Comparison of ENCODE assay signal across 8 cellular contexts in genomic region chr2:236177967-236178909, GRCh38. TPM values are rescaled to one million over a fixed set of nuclear protein-coding genes. Genes with fewer than 3 reads are reported as not detected.
A peak's percentile ranks its signal among the peaks of the same experiment; 100 is the strongest.
DNase-seq lines count a peak whose midpoint lies in the region; ATAC-seq, FAIRE-seq and TF ChIP-seq lines count a peak whose summit lies in the region.

No MANE protein-coding gene starts in this region.

- TF ChIP-seq CTCF in Caco-2 (IDR thresholded peaks at IDR 0.05; ENCODE audit: insufficient read depth in 1 of 2, low read depth in 1 of 2, low read length in 1 of 2, severe bottlenecking in 1 of 2, unreplicated experiment in 1 of 2) (peak; percentile 75 to 83), H1 (IDR thresholded peaks at IDR 0.05; ENCODE audit: control extremely low read depth in 1 of 3, insufficient read depth in 1 of 3, low read depth in 1 of 3, low read length in 3 of 3) (peak; percentile 80 to 95 (median 93))

- H3K23me2 ChIP-seq in H1 (ENCODE audit: low read depth, low read length), result peaks cover 8% of the 10 kb centered on the region; the same call in 1 of the 2 replicates

- H2AK5ac ChIP-seq in H1 (ENCODE audit: low read depth, low read length), result no peak overlapping the region

- DNase-seq in Caco-2 (peak; percentile 81 to 87), HK-2 (ENCODE audit: unreplicated experiment) (peak; percentile 90), SKM-1 (lab: John Stamatoyannopoulos, UW; ENCODE audit: unreplicated experiment) (peak; percentile 27), H1 (ENCODE audit: low read depth in 1 of 2, low spot score in 2 of 2) (peak in 1 of 2 experiments; percentile 94), medulla oblongata (ENCODE audit: extremely low spot score) (peak; percentile 64), superior temporal gyrus (ENCODE audit: extremely low spot score) (peak; percentile 26), NCI-H146 (lab: John Stamatoyannopoulos, UW) (no peak)

- 0 out of 2 replicates have a peak, but pooled peaks cover 3% of the 10 kb centered on the region for H3K4me1 ChIP-seq in Caco-2
- H3K4me1 ChIP-seq in H1 (replicated peaks in 1 of 4; ENCODE audit: control insufficient read depth in 3 of 4, insufficient read depth in 4 of 4, low read length in 3 of 4), result peaks cover 11 to 28% (median 16%) of the 10 kb centered on the region in 4 experiments

- H3K27ac Mint-ChIP-seq in Caco-2 (ENCODE audit: unreplicated experiment), result peak overlapping the region; percentile 72

- peaks cover 6 to 14% of the 10 kb centered on the region in 2 experiments for H4K20me1 ChIP-seq in H1 (replicated peaks in 1 of 2; ENCODE audit: control insufficient read depth in 1 of 2, insufficient read depth in 2 of 2, low read length in 2 of 2)

- no peak overlapping the region for H4K8ac ChIP-seq in H1 (ENCODE audit: extremely low read depth, insufficient read depth, low read length)

- H3K4ac ChIP-seq in H1 (replicated peaks; ENCODE audit: insufficient read length, low read depth, low read length), result no peak overlapping the region

- no peak overlapping the region for H3K27ac ChIP-seq in H1 (ENCODE audit: low read depth, low read length)

- 7% methylated on average over 49 of the region's 69 CpGs; no CpG with 5 or more reads in 1 of the 2 experiments for WGBS in H1 (ENCODE audit: extremely low coverage in 1 of 2, insufficient coverage in 1 of 2, insufficient read length in 1 of 2, insufficient replicate concordance in 2 of 2, low coverage in 1 of 2, low lambda C conversion rate in 2 of 2, missing lambda C conversion rate in 1 of 2), 2 experiments

- H2BK12ac ChIP-seq in H1 (ENCODE audit: low read depth, low read length), result no peak overlapping the region

- no peaks in the 10 kb centered on the region for H3K79me2 ChIP-seq in H1 (ENCODE audit: control insufficient read depth in 1 of 2, insufficient read depth in 2 of 2, low read length in 2 of 2)

- TF ChIP-seq EP300 in H1 (IDR thresholded peaks at IDR 0.05; ENCODE audit: borderline replicate concordance in 1 of 2, low read depth in 2 of 2, low read length in 2 of 2), result no peak

- H3K4me2 ChIP-seq in H1 (ENCODE audit: insufficient read depth in 1 of 2, low read depth in 2 of 2, low read length in 2 of 2), result peak overlapping the region; percentile 64 to 81

- H3K9me3 Mint-ChIP-seq in Caco-2 (ENCODE audit: unreplicated experiment), result no peaks in the 10 kb centered on the region

- no peaks in the 10 kb centered on the region for H3K79me1 ChIP-seq in H1 (ENCODE audit: low read depth, low read length)

- H3K27me3 ChIP-seq in Caco-2 (replicated peaks; ENCODE audit: control insufficient read depth, insufficient read depth, low read length) (no peaks in the 10 kb centered on the region), H1 (replicated peaks in 1 of 4; ENCODE audit: control insufficient read depth in 3 of 4, extremely low read depth in 1 of 4, insufficient read depth in 3 of 4, low read length in 3 of 4) (peaks cover 40 to 66% (median 58%) of the 10 kb centered on the region in 4 experiments)

- H3K36me3 ChIP-seq in Caco-2 (ENCODE audit: control insufficient read depth, insufficient read depth, low read length) (no peaks in the 10 kb centered on the region), H1 (ENCODE audit: control insufficient read depth in 2 of 4, insufficient read depth in 4 of 4, low read length in 3 of 4) (no peaks in the 10 kb centered on the region)

- H2AFZ ChIP-seq in H1 (ENCODE audit: low read length), result no peak overlapping the region

- CTCF ChIA-PET in Caco-2 (lab: Charles Lee), result interaction anchor here (0.7 to 1.1 kb wide), 3 partner anchors 18 to 399 kb away, joined by 3 to 4 read pairs (median 4); no protein-coding TSS in a partner anchor
- CTCF ChIA-PET in H1 (lab: Charles Lee; ENCODE audit: partially characterized antibody), result interaction anchor here (0.6 to 9.4 kb wide), 70 partner anchors 9 to 1047 kb away, joined by 3 to 87 read pairs (median 5); partner anchors contain the start of gene GBX2

- H2BK120ac ChIP-seq in H1 (replicated peaks; ENCODE audit: low read depth, low read length), result no peak overlapping the region

- no peak for FAIRE-seq in H1 (lab: Jason Lieb, UNC)

- no peak overlapping the region for H3K9ac ChIP-seq in H1 (replicated peaks in 1 of 4; ENCODE audit: extremely low read depth in 1 of 4, low read depth in 3 of 4, low read length in 3 of 4)

- no peak overlapping the region for H2BK15ac ChIP-seq in H1 (ENCODE audit: low read length)

- no peak overlapping the region for H3K23ac ChIP-seq in H1 (ENCODE audit: insufficient read length)

- intact Hi-C loops in Caco-2 (cut with micrococcal nuclease; ENCODE audit: unreplicated experiment), result loop anchor here (1.0 kb wide), 1 partner anchor 412 kb away; no protein-coding TSS in a partner anchor

- BruUV-seq in Caco-2 (replicated peaks; lab: Mats Ljungman, UMichigan), result no TSS peak

- no peak overlapping the region for H2BK20ac ChIP-seq in H1 (ENCODE audit: low read length)

- no peak overlapping the region; the same call in 1 of the 2 replicates for H2BK5ac ChIP-seq in H1 (ENCODE audit: low read depth, low read length)

- peaks cover 7% of the 10 kb centered on the region for H3K36me3 Mint-ChIP-seq in Caco-2 (ENCODE audit: insufficient read depth, unreplicated experiment)

- H3K27me3 Mint-ChIP-seq in Caco-2 (ENCODE audit: insufficient read depth, unreplicated experiment), result no peaks in the 10 kb centered on the region

- no peak for ATAC-seq in GM21423 (IDR thresholded peaks at IDR 0.05; ENCODE audit: unreplicated experiment)

- H3K9me3 ChIP-seq in Caco-2 (no peaks in the 10 kb centered on the region), H1 (ENCODE audit: insufficient read depth in 2 of 2, low read depth in 1 of 2, low read length in 1 of 2) (no peaks in the 10 kb centered on the region)

- POLR2A ChIA-PET in Caco-2 (lab: Charles Lee) (no interaction called here), H1 (lab: Charles Lee; ENCODE audit: partially characterized antibody) (interaction anchor here (0.6 to 1.8 kb wide), 5 partner anchors 9 to 535 kb away, joined by 3 to 7 read pairs (median 5); partner anchors contain the start of gene GBX2)

- no peak overlapping the region for H3K14ac ChIP-seq in H1 (ENCODE audit: insufficient read length)

- peak overlapping the region; percentile 74 for H3K4me3 Mint-ChIP-seq in Caco-2 (ENCODE audit: unreplicated experiment)

- no peak overlapping the region for H4K91ac ChIP-seq in H1 (replicated peaks; ENCODE audit: insufficient read length, low read length)

- no peak overlapping the region for H3K56ac ChIP-seq in H1 (replicated peaks; ENCODE audit: insufficient read length, low read depth, low read length)

- peak; percentile 60 to 69 for TF ChIP-seq RAD21 in H1 (IDR thresholded peaks at IDR 0.05 in 1 of 2, conservative IDR thresholded peaks at IDR 0.05 in 1 of 2; ENCODE audit: low read depth in 2 of 2, low read length in 2 of 2)

- no peaks in the 10 kb centered on the region for H3K4me1 Mint-ChIP-seq in Caco-2 (ENCODE audit: low read depth, unreplicated experiment)

- TF ChIP-seq POLR2A in H1 (IDR thresholded peaks at IDR 0.05; ENCODE audit: control extremely low read depth in 1 of 2, low read depth in 2 of 2, low read length in 2 of 2), result no peak

- H3K18ac ChIP-seq in H1 (ENCODE audit: extremely low read depth, low read length), result peak overlapping the region; percentile 48; the same call in 1 of the 2 replicates

- no peak overlapping the region for H4K5ac ChIP-seq in H1 (ENCODE audit: insufficient read length, low read depth, low read length)

- H3K4me3 ChIP-seq in Caco-2 (ENCODE audit: low read depth, low read length) (peak overlapping the region; percentile 52), H1 (ENCODE audit: extremely low read depth in 1 of 4, insufficient read depth in 2 of 4, low read depth in 3 of 4, low read length in 4 of 4) (peak overlapping the region; percentile 34 to 59 (median 38))

TF ChIP-seq in H1, 55 proteins besides CTCF, POLR2A, EP300 and RAD21:
- TF ChIP-seq GTF2F1 (IDR thresholded peaks at IDR 0.05; ENCODE audit: borderline replicate concordance, low read depth, low read length) (no peak), RBBP5 (IDR thresholded peaks at IDR 0.05; ENCODE audit: borderline replicate concordance, low read depth, low read length) (peak; percentile 48; the same call in 1 of the 2 replicates), KDM4A (IDR thresholded peaks at IDR 0.05; ENCODE audit: low read depth, low read length, severe bottlenecking) (peak; percentile 42), KDM1A (IDR thresholded peaks at IDR 0.05; ENCODE audit: borderline replicate concordance, low read length) (no peak), ASH2L (IDR thresholded peaks at IDR 0.05; ENCODE audit: low read length) (peak; percentile 42), BACH1 (IDR thresholded peaks at IDR 0.05; ENCODE audit: low read length) (peak; percentile 67), CTBP2 (IDR thresholded peaks at IDR 0.05; ENCODE audit: borderline replicate concordance, insufficient read depth, insufficient read length, low read length) (peak; percentile 82), HDAC2 (IDR thresholded peaks at IDR 0.05; ENCODE audit: borderline replicate concordance in 1 of 2, low read depth in 2 of 2, low read length in 2 of 2) (peak in 1 of 2 experiments; percentile 92; a peak in 1 of 4 replicates)

RNA-seq across cellular contexts. Expression of gene GBX2, which starts 10.1 kb away (rescaled TPM):
- total RNA-seq in Caco-2 (2022), result 2.1 and 2.4 TPM in 2 replicates
- 0.89 and 1.2 TPM in 2 replicates for total RNA-seq in H1 (2021; fragmentation: NEBNext Ultra II Directional; extraction: Animal tissue kit (Norgen Biotek cat#: 25700))
- 0.38 and 0.64 TPM in 2 replicates for polyA plus RNA-seq in H1 (2011; rRNA removed)
- 0.54 TPM for polyA plus RNA-seq in H1 (2011; cell fraction: cytosol; rRNA removed)
- polyA plus RNA-seq in H1 (2011; cell fraction: nucleus; rRNA removed), result 0.74 TPM
- 0.53 to 0.94 TPM (median 0.74 TPM) in 4 replicates for polyA plus RNA-seq in H1 (2012, experiment 1 of 2)
- 0.68 TPM for polyA plus RNA-seq in H1 (2012, experiment 2 of 2)
- polyA plus RNA-seq in H1 (2013, experiment 1 of 2), result 1.9 TPM
- 1.9 TPM for polyA plus RNA-seq in H1 (2013, experiment 2 of 2)
- polyA minus RNA-seq in H1 (2011; rRNA and poly(A)+ RNA removed), result 0.24 and 0.32 TPM in 2 replicates
- polyA minus RNA-seq in H1 (2011; cell fraction: cytosol; rRNA and poly(A)+ RNA removed), result 0.88 TPM
- 1.9 TPM for polyA minus RNA-seq in H1 (2011; cell fraction: nucleus; rRNA and poly(A)+ RNA removed)
